ENCODE assay signal across 1 cellular context in genomic region chr1:164721037-164721496, GRCh38.
TF ChIP-seq lines count a peak whose summit lies in the region.

No MANE protein-coding gene starts in this region.

TF ChIP-seq in GM23338, 12 proteins besides CTCF, POLR2A, EP300 and RAD21 (continued from another document):
- no peak for TF ChIP-seq ETS1 (IDR thresholded peaks at IDR 0.05)
- TF ChIP-seq EZH2 (IDR thresholded peaks at IDR 0.05; ENCODE audit: low read depth, unreplicated experiment) = no peak
- TF ChIP-seq ZNF114 (CRISPR knock-in tag; IDR thresholded peaks at IDR 0.05) = no peak
- no peak for TF ChIP-seq STAT1 (IDR thresholded peaks at IDR 0.05; ENCODE audit: unreplicated experiment)
- no peak for TF ChIP-seq ZNF462 (CRISPR knock-in tag; IDR thresholded peaks at IDR 0.05)
- TF ChIP-seq POLR2AphosphoS5 (IDR thresholded peaks at IDR 0.05; ENCODE audit: low read depth) = no peak
- TF ChIP-seq JUNB (IDR thresholded peaks at IDR 0.05; ENCODE audit: unreplicated experiment) = no peak
- TF ChIP-seq EZH2phosphoT487 (IDR thresholded peaks at IDR 0.05; ENCODE audit: unreplicated experiment) = no peak
